ENCODE assay signal across 9 cellular contexts in the genomic region with DNA sequence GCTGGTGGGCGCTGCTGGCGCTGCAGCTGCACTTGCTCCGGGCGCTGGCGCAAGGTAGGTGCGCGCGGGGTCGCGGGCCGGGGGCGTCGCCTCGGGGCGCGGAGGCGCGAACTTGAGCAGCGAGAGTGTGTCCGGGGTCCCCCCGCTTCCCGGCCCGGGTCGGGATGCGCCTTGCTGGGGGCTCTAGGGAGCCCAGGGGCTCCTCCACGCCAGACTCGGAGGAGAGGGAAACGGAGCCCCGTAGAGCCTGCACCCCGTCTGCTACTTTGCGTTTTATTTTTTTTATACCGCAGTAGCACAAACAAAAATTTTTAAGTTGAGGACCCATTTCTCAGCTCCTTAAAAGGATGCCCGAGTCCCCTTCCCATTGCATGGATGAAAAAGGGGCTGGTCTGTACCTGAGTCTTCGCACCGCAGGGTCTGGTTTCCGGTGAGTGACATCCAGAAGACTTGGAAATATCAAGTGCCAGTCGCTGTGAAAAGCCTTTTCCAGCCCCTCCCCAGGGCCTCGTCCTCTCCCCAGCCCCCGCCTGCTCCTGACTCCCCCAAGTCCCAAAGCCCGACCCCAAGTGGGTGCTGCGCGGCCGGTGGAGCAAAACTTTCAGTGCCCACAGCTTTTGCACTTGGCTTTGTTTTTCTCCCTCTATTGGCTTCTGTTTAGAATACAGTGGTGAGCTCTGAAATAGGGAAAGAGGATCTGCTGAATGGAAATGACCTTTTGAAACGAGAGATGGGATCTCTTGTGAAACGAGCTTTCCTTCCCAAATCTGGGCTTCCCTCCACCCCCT. TPM values are rescaled to one million over a fixed set of nuclear protein-coding genes. Genes with fewer than 3 reads are reported as not detected.
DNase-seq lines count a peak whose midpoint lies in the region; ATAC-seq, FAIRE-seq and TF ChIP-seq lines count a peak whose summit lies in the region.
"Had no signal": no experiment of that assay in that cellular context is flagged by ENCODE, and none has a peak within 500 bp of the region (broad histone marks: within the 10 kb centered on the region; RNA-seq: fewer than 3 reads in every experiment).

No MANE protein-coding gene starts in this region.

- H4K20me1 ChIP-seq in PC-9 (ENCODE audit: insufficient read depth) = no peaks in the 10 kb centered on the region
- H4K20me1 ChIP-seq in smooth muscle cell (ENCODE audit: low read depth) = no peaks in the 10 kb centered on the region

- DNase-seq in NCI-H510A treated with DMSO at 0.1 percent for 48 hours (lab: John Stamatoyannopoulos, UW) = peak; percentile 53
- no peak for DNase-seq in NCI-H510A (lab: John Stamatoyannopoulos, UW)
- no peak for DNase-seq in PC-9
- no peak for DNase-seq in brain microvascular endothelial cell
- no peak for DNase-seq in kidney
- no peak for DNase-seq in smooth muscle cell (lab: John Stamatoyannopoulos, UW; ENCODE audit: unreplicated experiment)
- DNase-seq: DND-41 had no signal

- 1% methylated on average over 39 of the region's 45 CpGs for WGBS in smooth muscle cell (ENCODE audit: low lambda C conversion rate)

- no peaks in the 10 kb centered on the region for H3K27me3 ChIP-seq in PC-9 (ENCODE audit: insufficient read depth, low read depth)
- H3K27me3 ChIP-seq in brain microvascular endothelial cell (replicated peaks) = peaks cover 2% of the 10 kb centered on the region
- peaks cover 5% of the 10 kb centered on the region for H3K27me3 ChIP-seq in smooth muscle cell (ENCODE audit: low read depth)

- CTCF ChIA-PET in PC-9 (lab: Charles Lee) = no interaction called here

- H3K4me1 ChIP-seq in PC-9 (replicated peaks; ENCODE audit: insufficient read depth) (no peaks in the 10 kb centered on the region), kidney (ENCODE audit: control insufficient read depth in 1 of 2, insufficient read depth in 1 of 2, low read depth in 1 of 2, low read length in 2 of 2) (no peaks in the 10 kb centered on the region), smooth muscle cell (ENCODE audit: low read depth) (peaks cover 18% of the 10 kb centered on the region)

- ATAC-seq in GM18861 (IDR thresholded peaks at IDR 0.05; ENCODE audit: unreplicated experiment) (no peak), HG03469 (IDR thresholded peaks at IDR 0.05; ENCODE audit: unreplicated experiment) (no peak)

- POLR2A ChIA-PET in PC-9 (lab: Charles Lee; ENCODE audit: unreplicated experiment) = interaction anchor here (0.8 kb wide), 1 partner anchor 1850 kb away, joined by 24 read pairs; no protein-coding TSS in a partner anchor

- peak overlapping the region in 1 of 2 donors; percentile 30 for H3K9ac ChIP-seq in kidney (ENCODE audit: low read length in 2 of 2)
- H3K9ac ChIP-seq in smooth muscle cell (ENCODE audit: low read depth) = no peak overlapping the region

- H3F3A ChIP-seq in PC-9 (ENCODE audit: insufficient read depth, low read depth) (no peaks in the 10 kb centered on the region), smooth muscle cell (ENCODE audit: low read depth) (peaks cover 8% of the 10 kb centered on the region)

- no TSS peak for BruUV-seq in PC-9 (replicated peaks; lab: Mats Ljungman, UMichigan)

- TF ChIP-seq CTCF in PC-9 (conservative IDR thresholded peaks at IDR 0.05) (no peak), brain microvascular endothelial cell (IDR thresholded peaks at IDR 0.05; ENCODE audit: low read depth, low read length, missing control alignments) (peak; percentile 54), kidney (IDR thresholded peaks at IDR 0.05; ENCODE audit: borderline replicate concordance, extremely low read depth, insufficient read depth) (no peak), smooth muscle cell (IDR thresholded peaks at IDR 0.05; ENCODE audit: borderline replicate concordance, insufficient read depth, poor library complexity, severe bottlenecking) (peak; percentile 12)

- H3K4me3 ChIP-seq in PC-9 = peak overlapping the region; percentile 46; the same call in 1 of the 2 replicates
- H3K4me3 ChIP-seq in brain microvascular endothelial cell (ENCODE audit: low read depth, low read length) = peak overlapping the region; percentile 47
- peak overlapping the region; percentile 69 to 75 for H3K4me3 ChIP-seq in kidney (ENCODE audit: low read length in 2 of 2)
- H3K4me3 ChIP-seq in smooth muscle cell = peak overlapping the region; percentile 64

- no peaks in the 10 kb centered on the region for H3K9me2 ChIP-seq in PC-9 (ENCODE audit: insufficient read depth)

- peak overlapping the region; percentile 55 for H3K4me2 ChIP-seq in PC-9
- H3K4me2 ChIP-seq in smooth muscle cell = peak overlapping the region; percentile 96

- H3K27ac ChIP-seq in PC-9 = no peak overlapping the region
- H3K27ac ChIP-seq in brain microvascular endothelial cell = no peak overlapping the region
- no peak overlapping the region for H3K27ac ChIP-seq in kidney (ENCODE audit: low read depth in 2 of 2, low read length in 2 of 2)
- no peak overlapping the region for H3K27ac ChIP-seq in smooth muscle cell (ENCODE audit: low read depth)

- H2AFZ ChIP-seq in PC-9 (no peak overlapping the region), smooth muscle cell (ENCODE audit: low read depth) (peak overlapping the region; percentile 84)

- no peaks in the 10 kb centered on the region for H3K36me3 ChIP-seq in PC-9 (ENCODE audit: low read depth)
- no peaks in the 10 kb centered on the region for H3K36me3 ChIP-seq in brain microvascular endothelial cell (replicated peaks)
- H3K36me3 ChIP-seq in kidney (ENCODE audit: control insufficient read depth in 1 of 2, insufficient read depth in 2 of 2, low read length in 2 of 2) = no peaks in the 10 kb centered on the region
- no peaks in the 10 kb centered on the region for H3K36me3 ChIP-seq in smooth muscle cell (ENCODE audit: low read depth)

- in situ Hi-C loops in brain microvascular endothelial cell (cut with HindIII; ENCODE audit: low pct_ligation_motif_present, low sequenced_read_pairs) = no loop called here

- intact Hi-C loops in PC-9 (cut with micrococcal nuclease; ENCODE audit: unreplicated experiment) (loop anchor here (5.0 to 10.0 kb wide), 4 partner anchors 107 to 415 kb away; no protein-coding TSS in a partner anchor), kidney (cut with DNase I) (no loop called here)

- FAIRE-seq in kidney (lab: Jason Lieb, UNC) = no peak

- H3K79me2 ChIP-seq in PC-9 (ENCODE audit: low read depth) (no peaks in the 10 kb centered on the region), smooth muscle cell (ENCODE audit: low read depth) (no peaks in the 10 kb centered on the region)

- H3K9me3 ChIP-seq in PC-9 (ENCODE audit: insufficient read depth, low read depth) (no peaks in the 10 kb centered on the region), kidney (ENCODE audit: control insufficient read depth in 1 of 2, low read length in 2 of 2) (no peaks in the 10 kb centered on the region), smooth muscle cell (replicated peaks; ENCODE audit: low read depth) (no peaks in the 10 kb centered on the region)

RNA-seq across cellular contexts. Expression of a gene that starts 1.0 kb away (rescaled TPM):
- total RNA-seq in PC-9 (2021) (not detected in 2 replicates), kidney (38.3 TPM), smooth muscle cell (0.81 and 2.5 TPM in 2 replicates)
- polyA plus RNA-seq in kidney (ENCODE audit: insufficient read depth, low read depth, low replicate concordance) (2.0 TPM), smooth muscle cell (1.1 and 1.7 TPM in 2 replicates)

Comparison
In these comparisons a context has a peak if more than half of its experiments do, and no peak if none do; other contexts are left out.
1. CTCF ChIP-seq: peak in brain microvascular endothelial cell (single experiment) and smooth muscle cell (single experiment); none in PC-9 (single experiment) and kidney (single experiment).
2. RNA of a gene that starts 1.0 kb away (total RNA-seq): 38.3 TPM in kidney (single experiment); 0.81 to 2.5 TPM in smooth muscle cell and not detected in PC-9; every median in the first group is over 10 times any median in the second.
3. Peak in every context shown above with its lines, with median percentiles within 50 percentile points of each other: H3K4me3 ChIP-seq.